Comparison of ENCODE assay signal across 1 cellular context in the genomic region with DNA sequence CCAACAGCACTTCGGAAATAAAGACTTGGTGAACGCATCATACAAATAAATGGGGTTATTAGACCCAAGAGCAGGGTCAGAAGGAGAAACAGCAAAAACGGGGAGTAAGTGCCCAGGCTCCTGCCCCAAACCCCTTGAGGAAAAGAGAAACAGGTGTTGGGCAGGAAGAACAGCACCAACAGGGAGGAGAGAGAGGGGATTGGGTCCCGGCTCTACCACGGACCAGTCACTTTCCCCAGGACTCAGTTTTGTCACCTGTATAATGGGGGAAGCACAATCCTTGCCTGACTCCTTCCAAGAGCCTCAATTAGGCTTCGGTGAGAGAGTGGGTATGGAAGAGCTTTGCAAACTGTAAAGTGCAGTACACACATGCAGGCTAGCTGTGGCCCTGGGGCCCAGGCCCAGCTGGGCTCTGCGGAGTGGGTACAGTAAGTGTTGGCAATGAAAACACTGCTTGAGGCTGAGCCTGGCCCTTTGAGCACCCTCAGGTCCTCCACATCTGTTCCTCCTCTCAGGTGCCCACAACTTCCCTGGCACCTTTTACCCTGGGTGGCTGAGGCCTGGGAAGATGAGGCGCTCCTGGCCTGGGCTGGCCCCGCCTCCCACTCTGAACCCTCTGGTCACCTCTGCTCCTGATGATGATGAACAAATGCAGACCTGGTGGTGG.
TF ChIP-seq lines count a peak whose summit lies in the region.

No MANE protein-coding gene starts in this region.

TF ChIP-seq in HCT116, 20 proteins besides CTCF, POLR2A, EP300 and RAD21:
- TF ChIP-seq POLR2AphosphoS5 (IDR thresholded peaks at IDR 0.05; ENCODE audit: low read depth, low read length): peak; percentile 44
- TF ChIP-seq SRF (IDR thresholded peaks at IDR 0.05; ENCODE audit: low read depth): no peak
